10 cellular contexts compared by ENCODE assay signal in the genomic region with DNA sequence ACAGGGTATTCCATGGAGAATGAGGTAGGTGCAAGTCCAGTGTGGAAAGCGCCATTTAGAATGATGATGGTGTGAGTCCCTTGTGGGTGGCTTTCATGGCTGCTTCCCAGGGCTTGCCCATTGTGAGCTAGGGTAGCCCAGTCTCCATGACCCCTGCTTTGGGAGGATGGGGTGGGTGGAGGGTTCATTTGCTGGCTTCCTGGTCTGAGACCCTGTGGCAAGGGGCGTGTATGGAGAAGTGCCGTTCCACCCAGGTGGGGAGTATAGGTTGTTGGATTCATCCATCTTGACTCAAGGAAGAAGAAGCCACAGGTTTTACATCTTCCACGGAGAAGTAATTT. TPM values are rescaled to one million over a fixed set of nuclear protein-coding genes. Genes with fewer than 3 reads are reported as not detected.
A peak's percentile ranks its signal among the peaks of the same experiment; 100 is the strongest.
DNase-seq lines count a peak whose midpoint lies in the region; ATAC-seq and TF ChIP-seq lines count a peak whose summit lies in the region.
"Had no signal": no experiment of that assay in that cellular context is flagged by ENCODE, and none has a peak within 500 bp of the region (broad histone marks: within the 10 kb centered on the region; RNA-seq: fewer than 3 reads in every experiment).

No MANE protein-coding gene starts in this region.

- CTCF ChIA-PET in OCI-LY7 (lab: Charles Lee; ENCODE audit: unreplicated experiment), result interaction anchor here (0.7 to 1.4 kb wide), 6 partner anchors 13 to 89 kb away, joined by 3 to 5 read pairs (median 3); no protein-coding TSS in a partner anchor

- DNase-seq in left ventricle myocardium inferior (no peak), Right ventricle myocardium superior (no peak), OCI-LY7 (ENCODE audit: low spot score) (no peak), right cardiac atrium (no peak), activated gamma-delta T cell (lab: John Stamatoyannopoulos, UW) (no peak), T-helper 9 cell (no peak)
- DNase-seq: Calu3, NCI-H187 had no signal

- 84% methylated on average over 4 of the region's 4 CpGs for WGBS in right cardiac atrium

- POLR2A ChIA-PET in OCI-LY7 (lab: Charles Lee), result interaction anchor here (0.6 to 3.8 kb wide), 11 partner anchors 9 to 1306 kb away, joined by 3 to 29 read pairs (median 7); a partner anchor contains a TSS

- TSS peak; percentile 42 for BruUV-seq in OCI-LY7 (replicated peaks; lab: Mats Ljungman, UMichigan)

- H3K4me3 ChIP-seq in left ventricle myocardium inferior (peak overlapping the region; percentile 31), OCI-LY7 (ENCODE audit: low read depth, low read length, poor library complexity, severe bottlenecking) (peak overlapping the region; percentile 57), right cardiac atrium (ENCODE audit: low read length) (no peak overlapping the region)

- H3K27ac ChIP-seq in left ventricle myocardium inferior (replicated peaks), result no peak overlapping the region
- peak overlapping the region; percentile 94 for H3K27ac ChIP-seq in OCI-LY7 (ENCODE audit: low read depth, low read length, poor library complexity, severe bottlenecking)
- H3K27ac ChIP-seq in right cardiac atrium (ENCODE audit: low read length), result no peak overlapping the region

- peak overlapping the region; percentile 94 for H3K4me2 ChIP-seq in OCI-LY7 (ENCODE audit: low read length)

- no peak overlapping the region for H2AFZ ChIP-seq in OCI-LY7 (ENCODE audit: low read length)

- H3K4me1 ChIP-seq in left ventricle myocardium inferior (no peaks in the 10 kb centered on the region), OCI-LY7 (ENCODE audit: insufficient read depth, low read length, poor library complexity, severe bottlenecking) (peaks cover 54% of the 10 kb centered on the region), right cardiac atrium (ENCODE audit: control insufficient read depth, insufficient read depth, low read length) (no peaks in the 10 kb centered on the region)

- H3K9me2 ChIP-seq in OCI-LY7 (ENCODE audit: insufficient read depth, low read length), result no peaks in the 10 kb centered on the region

- peaks cover 9% of the 10 kb centered on the region for H3K36me3 ChIP-seq in left ventricle myocardium inferior
- peaks cover 74% of the 10 kb centered on the region for H3K36me3 ChIP-seq in OCI-LY7 (ENCODE audit: insufficient read depth, low read length)

- H3K9me3 ChIP-seq in left ventricle myocardium inferior (replicated peaks), result peaks cover 5% of the 10 kb centered on the region
- no peaks in the 10 kb centered on the region; the same call in 1 of the 2 replicates for H3K9me3 ChIP-seq in OCI-LY7 (ENCODE audit: low read length)
- no peaks in the 10 kb centered on the region for H3K9me3 ChIP-seq in right cardiac atrium (ENCODE audit: control insufficient read depth, low read length)

- intact Hi-C loops in left ventricle myocardium inferior (cut with micrococcal nuclease), result no loop called here
- intact Hi-C loops in Right ventricle myocardium superior (cut with DNase I), result no loop called here
- intact Hi-C loops in OCI-LY7 (cut with micrococcal nuclease; ENCODE audit: unreplicated experiment), result loop anchor here (1.0 kb wide), 1 partner anchor 26 kb away; no protein-coding TSS in a partner anchor
- intact Hi-C loops in right cardiac atrium (cut with DNase I), result no loop called here

- TF ChIP-seq CTCF in left ventricle myocardium inferior (IDR thresholded peaks at IDR 0.05; ENCODE audit: borderline replicate concordance), result no peak
- no peak for TF ChIP-seq CTCF in OCI-LY7 (conservative IDR thresholded peaks at IDR 0.05; ENCODE audit: low read length)

- peaks cover 99% of the 10 kb centered on the region for H3K79me2 ChIP-seq in OCI-LY7 (ENCODE audit: insufficient read depth, low read depth, low read length)

- peaks cover 15% of the 10 kb centered on the region for H4K20me1 ChIP-seq in OCI-LY7 (ENCODE audit: insufficient read depth, low read length)

- ATAC-seq in Right ventricle myocardium superior (ENCODE audit: poor library complexity) (no peak), right cardiac atrium (peak; percentile 34 to 36), GM19328 (IDR thresholded peaks at IDR 0.05; ENCODE audit: unreplicated experiment) (no peak), GM18858 (IDR thresholded peaks at IDR 0.05; ENCODE audit: unreplicated experiment) (no peak)

- H3K27me3 ChIP-seq in left ventricle myocardium inferior (ENCODE audit: low read depth), result no peaks in the 10 kb centered on the region
- no peaks in the 10 kb centered on the region for H3K27me3 ChIP-seq in right cardiac atrium (ENCODE audit: control insufficient read depth, insufficient read depth)

RNA-seq across cellular contexts. Expression of a gene that starts 27.7 kb away (rescaled TPM):
- total RNA-seq in left ventricle myocardium inferior (24.5 TPM), Right ventricle myocardium superior (30.3 TPM), OCI-LY7 (2022) (84.0 and 89.1 TPM in 2 replicates), right cardiac atrium (10 to 100 TPM; 26.4 to 37.0 (median 32.4) TPM)
- total RNA-seq in OCI-LY7 (2014; rRNA removed; shearing (Covaris generic)), result 55.3 and 58.9 TPM in 2 replicates
- 32.8 TPM for polyA plus RNA-seq in right cardiac atrium

RNA-seq across cellular contexts. Expression of a gene that starts 48.9 kb away (rescaled TPM):
- total RNA-seq in left ventricle myocardium inferior (0.77 TPM), Right ventricle myocardium superior (0.97 TPM), OCI-LY7 (2022) (74.7 and 87.3 TPM in 2 replicates), right cardiac atrium (1 to 10 TPM in 3 of 4 donors, under 1 TPM in 1; 0.91 to 3.0 (median 2.2) TPM)
- 23.6 and 27.4 TPM in 2 replicates for total RNA-seq in OCI-LY7 (2014; rRNA removed; shearing (Covaris generic))
- 0.70 TPM for polyA plus RNA-seq in right cardiac atrium

Comparison
In these comparisons a context has a peak if more than half of its experiments do, and no peak if none do; other contexts are left out.
1. ATAC-seq: peak in right cardiac atrium (2 of 2); none in Right ventricle myocardium superior (single experiment), GM19328 (single experiment) and GM18858 (single experiment).
2. RNA of a gene that starts 48.9 kb away (total RNA-seq): 23.6 to 87.3 TPM in OCI-LY7; 0.91 to 3.0 TPM in right cardiac atrium, 0.97 TPM in Right ventricle myocardium superior (single experiment) and 0.77 TPM in left ventricle myocardium inferior (single experiment); every median in the first group is over 4 times any median in the second.